Comparison of ENCODE assay signal across 16 cellular contexts in the genomic region with DNA sequence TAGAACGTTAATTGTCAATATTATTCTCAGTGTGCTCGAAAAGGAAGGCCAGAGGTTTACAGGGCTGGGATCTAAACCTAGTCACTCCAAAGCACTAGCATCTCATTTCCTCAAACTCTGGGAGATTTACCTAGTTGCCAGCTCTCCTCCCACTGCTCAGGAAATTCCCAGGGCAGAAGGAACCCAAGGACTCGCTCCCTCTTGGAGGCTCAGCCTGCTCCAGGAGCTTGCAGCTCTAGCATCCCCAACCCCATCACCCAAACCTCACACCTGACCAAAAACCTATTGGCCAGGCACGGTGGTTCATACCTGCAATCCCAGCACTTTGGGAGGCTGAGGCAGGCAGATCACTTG. TPM values are rescaled to one million over a fixed set of nuclear protein-coding genes. Genes with fewer than 3 reads are reported as not detected.
DNase-seq lines count a peak whose midpoint lies in the region; ATAC-seq and TF ChIP-seq lines count a peak whose summit lies in the region.
"Had no signal": no experiment of that assay in that cellular context is flagged by ENCODE, and none has a peak within 500 bp of the region (broad histone marks: within the 10 kb centered on the region; RNA-seq: fewer than 3 reads in every experiment).

No MANE protein-coding gene starts in this region.

- peaks cover 16% of the 10 kb centered on the region for H3K4me1 ChIP-seq in Panc1 (ENCODE audit: control insufficient read depth, insufficient read depth, low read length)
- peaks cover 0 to 3% of the 10 kb centered on the region in 2 experiments for H3K4me1 ChIP-seq in trophoblast cell (ENCODE audit: control insufficient read depth in 1 of 2, insufficient read depth in 2 of 2, low read length in 2 of 2)

- no peak overlapping the region for H2AFZ ChIP-seq in trophoblast cell (ENCODE audit: insufficient read depth, low read length, poor library complexity)

- no peak overlapping the region for H4K91ac ChIP-seq in trophoblast cell (ENCODE audit: low read depth, low read length)

- no peak overlapping the region for H4K12ac ChIP-seq in trophoblast cell (ENCODE audit: low read depth, low read length)

- H3K14ac ChIP-seq in trophoblast cell (ENCODE audit: low read length) = no peak overlapping the region

- ATAC-seq in activated CD8-positive, alpha-beta T cell treated with anti-CD3 and anti-CD28 coated beads for 36 hours = no peak
- ATAC-seq in activated CD8-positive, alpha-beta T cell treated with anti-CD3 and anti-CD28 coated beads, Interleukin-2, amount 10 ng/mL, durations not matched to agents 7 days and 5 days = no peak
- peak; percentile 59 for ATAC-seq in Panc1
- no peak for ATAC-seq in HG03045 (IDR thresholded peaks at IDR 0.05; ENCODE audit: unreplicated experiment)
- ATAC-seq: activated CD4-positive, CD25-positive, alpha-beta regulatory T cell treated with anti-CD3 and anti-CD28 coated beads, Interleukin-2, amount 50 U/mL, for 24 hours; effector memory CD8-positive, alpha-beta T cell had no signal

- H2AK5ac ChIP-seq in trophoblast cell (ENCODE audit: low read length) = no peak overlapping the region

- no peak overlapping the region for H3K23ac ChIP-seq in trophoblast cell (ENCODE audit: low read length)

- H3K27me3 Mint-ChIP-seq in activated CD8-positive, alpha-beta T cell treated with anti-CD3 and anti-CD28 coated beads for 36 hours = no peaks in the 10 kb centered on the region
- H3K27me3 Mint-ChIP-seq in activated CD8-positive, alpha-beta T cell treated with anti-CD3 and anti-CD28 coated beads, Interleukin-2, amount 10 ng/mL, durations not matched to agents 7 days and 5 days (ENCODE audit: low read depth) = no peaks in the 10 kb centered on the region
- H3K27me3 Mint-ChIP-seq: effector memory CD8-positive, alpha-beta T cell had no signal

- no peaks in the 10 kb centered on the region for H3K36me3 ChIP-seq in Panc1 (ENCODE audit: control insufficient read depth, insufficient read depth, low read length)
- H3K36me3 ChIP-seq in trophoblast cell (ENCODE audit: control insufficient read depth in 1 of 2, insufficient read depth in 2 of 2, low read length in 2 of 2) = peaks cover 2 to 5% of the 10 kb centered on the region in 2 experiments

- H3K79me1 ChIP-seq in trophoblast cell (ENCODE audit: low read length) = no peaks in the 10 kb centered on the region

- H3K27ac ChIP-seq in Panc1 (ENCODE audit: low read length) (no peak overlapping the region; the same call in 1 of the 2 replicates), trophoblast cell (ENCODE audit: low read depth, low read length) (no peak overlapping the region)

- no peak overlapping the region for H3K9ac ChIP-seq in trophoblast cell (ENCODE audit: low read length)

- H3K27me3 ChIP-seq in Panc1 (ENCODE audit: control insufficient read depth, insufficient read depth, low read length) = no peaks in the 10 kb centered on the region
- no peaks in the 10 kb centered on the region for H3K27me3 ChIP-seq in trophoblast cell (ENCODE audit: insufficient read depth, low read length)

- no peak overlapping the region for H2BK12ac ChIP-seq in trophoblast cell (ENCODE audit: low read length)

- POLR2A ChIA-PET in activated CD8-positive, alpha-beta T cell treated with anti-CD3 and anti-CD28 coated beads for 36 hours (lab: Charles Lee) = interaction anchor here (1.1 to 1.6 kb wide), 3 partner anchors 18 to 37 kb away, joined by 3 to 6 read pairs (median 4); no protein-coding TSS in a partner anchor
- POLR2A ChIA-PET in activated CD8-positive, alpha-beta T cell treated with anti-CD3 and anti-CD28 coated beads, Interleukin-2, amount 10 ng/mL, durations not matched to agents 7 days and 5 days (lab: Charles Lee) = no interaction called here
- POLR2A ChIA-PET in Panc1 (lab: Charles Lee) = interaction anchor here (0.5 to 0.6 kb wide), 2 partner anchors 15 to 216 kb away, joined by 3 to 5 read pairs; no protein-coding TSS in a partner anchor

- no peak overlapping the region for H3K4me3 Mint-ChIP-seq in activated CD8-positive, alpha-beta T cell treated with anti-CD3 and anti-CD28 coated beads for 36 hours
- no peak overlapping the region for H3K4me3 Mint-ChIP-seq in activated CD8-positive, alpha-beta T cell treated with anti-CD3 and anti-CD28 coated beads, Interleukin-2, amount 10 ng/mL, durations not matched to agents 7 days and 5 days

- no peak for DNase-seq in activated CD8-positive, alpha-beta T cell treated with anti-CD3 and anti-CD28 coated beads for 36 hours
- DNase-seq in activated CD8-positive, alpha-beta T cell treated with anti-CD3 and anti-CD28 coated beads, Interleukin-2, amount 10 ng/mL, durations not matched to agents 7 days and 5 days = no peak
- DNase-seq in Panc1 (ENCODE audit: low read depth, low spot score) = no peak
- peak; percentile 37 for DNase-seq in kidney glomerular epithelial cell (lab: John Stamatoyannopoulos, UW)
- no peak for DNase-seq in trophoblast cell
- no peak for DNase-seq in GF-D8 (lab: John Stamatoyannopoulos, UW)
- DNase-seq in activated CD8-positive, alpha-beta memory T cell treated with anti-CD3 and anti-CD28 coated beads, Interleukin-2, amount 50 U/mL, for 4 hours = no peak
- DNase-seq: activated T-cell treated with anti-CD3 and anti-CD28 coated beads, Interleukin-2, amount 50 U/mL, for 48 hours; effector memory CD8-positive, alpha-beta T cell; foreskin fibroblast; NCI-H1092 treated with DMSO at 0.1 percent for 48 hours; NCI-H226; right cardiac atrium; SW 1271 had no signal

- no peaks in the 10 kb centered on the region for H3K9me3 ChIP-seq in Panc1 (ENCODE audit: control insufficient read depth, insufficient read depth, low read depth, low read length)
- no peaks in the 10 kb centered on the region for H3K9me3 ChIP-seq in trophoblast cell (ENCODE audit: insufficient read depth, low read depth, low read length)

- no peak overlapping the region for H2BK120ac ChIP-seq in trophoblast cell (ENCODE audit: insufficient read depth, low read length, poor library complexity)

- in situ Hi-C loops in Panc1 (cut with HindIII; ENCODE audit: low pct_unique_long_range_greater_than_20kb, low sequenced_read_pairs) = no loop called here

- intact Hi-C loops in activated CD8-positive, alpha-beta T cell treated with anti-CD3 and anti-CD28 coated beads for 36 hours (cut with micrococcal nuclease) = no loop called here
- intact Hi-C loops in Panc1 (cut with micrococcal nuclease; ENCODE audit: unreplicated experiment) = no loop called here

- H3K4me1 Mint-ChIP-seq in activated CD8-positive, alpha-beta T cell treated with anti-CD3 and anti-CD28 coated beads for 36 hours (ENCODE audit: low read depth) = peaks cover 67% of the 10 kb centered on the region
- H3K4me1 Mint-ChIP-seq in activated CD8-positive, alpha-beta T cell treated with anti-CD3 and anti-CD28 coated beads, Interleukin-2, amount 10 ng/mL, durations not matched to agents 7 days and 5 days (ENCODE audit: low read depth) = peaks cover 64% of the 10 kb centered on the region

- TF ChIP-seq CTCF in activated CD8-positive, alpha-beta T cell treated with anti-CD3 and anti-CD28 coated beads for 36 hours (IDR thresholded peaks at IDR 0.05) = no peak
- TF ChIP-seq CTCF in Panc1 (IDR thresholded peaks at IDR 0.05) = no peak

- BruUV-seq in Panc1 (replicated peaks; lab: Mats Ljungman, UMichigan) = no TSS peak

- no peak overlapping the region for H3K4me2 ChIP-seq in trophoblast cell (ENCODE audit: low read length)

- H3K18ac ChIP-seq in trophoblast cell (ENCODE audit: low read length) = no peak overlapping the region

- H3K4me3 ChIP-seq in Panc1 (ENCODE audit: low read depth in 2 of 2, low read length in 2 of 2) = no peak overlapping the region
- H3K4me3 ChIP-seq in trophoblast cell (ENCODE audit: low read depth, low read length) = no peak overlapping the region

- H3K36me3 Mint-ChIP-seq in activated CD8-positive, alpha-beta T cell treated with anti-CD3 and anti-CD28 coated beads for 36 hours (ENCODE audit: low read depth) = peaks cover 11% of the 10 kb centered on the region
- H3K36me3 Mint-ChIP-seq in activated CD8-positive, alpha-beta T cell treated with anti-CD3 and anti-CD28 coated beads, Interleukin-2, amount 10 ng/mL, durations not matched to agents 7 days and 5 days (ENCODE audit: low read depth) = peaks cover 38% of the 10 kb centered on the region

- WGBS in trophoblast cell (ENCODE audit: extremely low coverage, insufficient coverage, insufficient read length) = no CpG with 5 or more reads among the region's 4 CpGs

- H3K9me3 Mint-ChIP-seq in activated CD8-positive, alpha-beta T cell treated with anti-CD3 and anti-CD28 coated beads for 36 hours = no peaks in the 10 kb centered on the region
- H3K9me3 Mint-ChIP-seq in activated CD8-positive, alpha-beta T cell treated with anti-CD3 and anti-CD28 coated beads, Interleukin-2, amount 10 ng/mL, durations not matched to agents 7 days and 5 days (ENCODE audit: insufficient read depth) = no peaks in the 10 kb centered on the region
- H3K9me3 Mint-ChIP-seq: effector memory CD8-positive, alpha-beta T cell had no signal

- no peak overlapping the region for H2BK5ac ChIP-seq in trophoblast cell (ENCODE audit: low read depth, low read length, poor library complexity)

- peak overlapping the region; percentile 24 for H3K4ac ChIP-seq in trophoblast cell (ENCODE audit: low read depth, low read length)

- CTCF ChIA-PET in activated CD8-positive, alpha-beta T cell treated with anti-CD3 and anti-CD28 coated beads for 36 hours (lab: Charles Lee) = interaction anchor here (0.9 to 1.8 kb wide), 2 partner anchors 10 to 138 kb away, joined by 3 to 6 read pairs; no protein-coding TSS in a partner anchor
- CTCF ChIA-PET in activated CD8-positive, alpha-beta T cell treated with anti-CD3 and anti-CD28 coated beads, Interleukin-2, amount 10 ng/mL, durations not matched to agents 7 days and 5 days (lab: Charles Lee) = no interaction called here
- CTCF ChIA-PET in Panc1 (lab: Charles Lee) = no interaction called here

- H4K8ac ChIP-seq in trophoblast cell (ENCODE audit: low read depth, low read length) = no peak overlapping the region

- peak overlapping the region; percentile 49 for H3K27ac Mint-ChIP-seq in activated CD8-positive, alpha-beta T cell treated with anti-CD3 and anti-CD28 coated beads for 36 hours
- no peak overlapping the region for H3K27ac Mint-ChIP-seq in activated CD8-positive, alpha-beta T cell treated with anti-CD3 and anti-CD28 coated beads, Interleukin-2, amount 10 ng/mL, durations not matched to agents 7 days and 5 days

- peaks cover 8% of the 10 kb centered on the region for H3K79me2 ChIP-seq in trophoblast cell (ENCODE audit: control insufficient read depth, insufficient read depth, low read length, poor library complexity)

RNA-seq across cellular contexts. Expression of a gene that starts 26.0 kb away (rescaled TPM):
- 10 to 100 TPM; 32.4 to 33.1 TPM for total RNA-seq in activated CD8-positive, alpha-beta T cell treated with anti-CD3 and anti-CD28 coated beads for 36 hours
- 10 to 100 TPM; 52.5 to 54.5 TPM for total RNA-seq in activated CD8-positive, alpha-beta T cell treated with anti-CD3 and anti-CD28 coated beads, Interleukin-2, amount 10 ng/mL, durations not matched to agents 7 days and 5 days
- 70.6 TPM for total RNA-seq in Panc1 (2021; ENCODE audit: unreplicated experiment)
- 28.0 TPM for polyA plus RNA-seq in Panc1 (2012; ENCODE audit: insufficient read length)
- 106 and 110 TPM in 2 replicates for polyA plus RNA-seq in trophoblast cell (2013)
